In the genomic region with DNA sequence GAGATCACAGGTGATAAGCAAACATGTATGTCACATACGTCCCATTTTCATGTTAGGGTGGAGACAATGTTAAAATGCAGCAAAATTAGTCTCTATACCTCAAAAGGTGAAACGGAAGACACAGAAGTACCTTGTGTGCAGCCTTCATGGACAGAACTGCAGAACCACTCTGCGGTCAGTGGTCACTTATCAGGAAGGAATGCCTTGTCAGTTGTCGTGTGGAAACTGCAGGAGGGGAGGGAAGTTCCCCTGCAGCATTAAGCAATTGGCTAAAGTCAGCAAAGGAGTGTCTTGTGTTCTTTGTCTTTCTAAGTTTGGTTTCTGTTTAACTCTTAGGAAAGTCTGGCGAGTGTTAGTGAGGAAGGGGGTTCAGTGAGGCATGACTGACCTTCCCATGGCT, we compare ENCODE assay signal across 14 cellular contexts. TPM values are rescaled to one million over a fixed set of nuclear protein-coding genes. Genes with fewer than 3 reads are reported as not detected.
DNase-seq lines count a peak whose midpoint lies in the region; ATAC-seq, FAIRE-seq and TF ChIP-seq lines count a peak whose summit lies in the region.
"Had no signal": no experiment of that assay in that cellular context is flagged by ENCODE, and none has a peak within 500 bp of the region (broad histone marks: within the 10 kb centered on the region; RNA-seq: fewer than 3 reads in every experiment).

No MANE protein-coding gene starts in this region.

- no peak overlapping the region for H3K4ac ChIP-seq in H1 (replicated peaks; ENCODE audit: insufficient read length, low read depth, low read length)

- H3K9me3 Mint-ChIP-seq in effector memory CD8-positive, alpha-beta T cell, result no peaks in the 10 kb centered on the region
- H3K9me3 Mint-ChIP-seq in CD8-positive, alpha-beta memory T cell, result no peaks in the 10 kb centered on the region
- H3K9me3 Mint-ChIP-seq: IgD-negative memory B cell had no signal

- TF ChIP-seq RAD21 in H1 (IDR thresholded peaks at IDR 0.05 in 1 of 2, conservative IDR thresholded peaks at IDR 0.05 in 1 of 2; ENCODE audit: low read depth in 2 of 2, low read length in 2 of 2), result no peak

- FAIRE-seq in GM18507 (lab: Jason Lieb, UNC), result peak; percentile 66
- FAIRE-seq in H1 (lab: Jason Lieb, UNC), result peak; percentile 55

- no peak for TF ChIP-seq EP300 in H1 (IDR thresholded peaks at IDR 0.05; ENCODE audit: borderline replicate concordance in 1 of 2, low read depth in 2 of 2, low read length in 2 of 2)

- H3K36me3 ChIP-seq in H1 (ENCODE audit: control insufficient read depth in 2 of 4, insufficient read depth in 4 of 4, low read length in 3 of 4) (no peaks in the 10 kb centered on the region; a peak in 1 of 8 replicates), parathyroid adenoma (ENCODE audit: control insufficient read depth, insufficient read depth, low read length) (no peaks in the 10 kb centered on the region)
- no peaks in the 10 kb centered on the region for H3K36me3 ChIP-seq in CD8-positive, alpha-beta memory T cell (ENCODE audit: insufficient read depth, low read length)

- H4K5ac ChIP-seq in H1 (ENCODE audit: insufficient read length, low read depth, low read length), result no peak overlapping the region

- no peak overlapping the region for H3K4me3 Mint-ChIP-seq in effector memory CD8-positive, alpha-beta T cell
- H3K4me3 Mint-ChIP-seq in CD8-positive, alpha-beta memory T cell, result no peak overlapping the region
- H3K4me3 Mint-ChIP-seq: brain had no signal

- no peak overlapping the region for H2BK15ac ChIP-seq in H1 (ENCODE audit: low read length)

- H3K4me1 ChIP-seq in H1 (replicated peaks in 1 of 4; ENCODE audit: control insufficient read depth in 3 of 4, insufficient read depth in 4 of 4, low read length in 3 of 4) (peaks cover 0 to 2% (median 0%) of the 10 kb centered on the region in 4 experiments; a peak in 1 of 7 replicates), parathyroid adenoma (no peaks in the 10 kb centered on the region)
- no peaks in the 10 kb centered on the region for H3K4me1 ChIP-seq in CD8-positive, alpha-beta memory T cell (ENCODE audit: insufficient read depth, low read length)
- H3K4me1 ChIP-seq: esophagus squamous epithelium had no signal

- POLR2A ChIA-PET in H1 (lab: Charles Lee; ENCODE audit: partially characterized antibody), result no interaction called here
- POLR2A ChIA-PET in CD8-positive, alpha-beta memory T cell (lab: Charles Lee), result no interaction called here

- no peak overlapping the region for H3K56ac ChIP-seq in H1 (replicated peaks; ENCODE audit: insufficient read length, low read depth, low read length)

- no peak overlapping the region for H2BK12ac ChIP-seq in H1 (ENCODE audit: low read depth, low read length)

- H4K20me1 ChIP-seq in H1 (replicated peaks in 1 of 2; ENCODE audit: control insufficient read depth in 1 of 2, insufficient read depth in 2 of 2, low read length in 2 of 2), result no peaks in the 10 kb centered on the region
- H4K20me1 ChIP-seq: BLaER1 had no signal

- no peak overlapping the region for H2AK5ac ChIP-seq in H1 (ENCODE audit: low read depth, low read length)

- H3K27me3 ChIP-seq in H1 (replicated peaks in 1 of 4; ENCODE audit: control insufficient read depth in 3 of 4, extremely low read depth in 1 of 4, insufficient read depth in 3 of 4, low read length in 3 of 4) (no peaks in the 10 kb centered on the region), parathyroid adenoma (ENCODE audit: control insufficient read depth, insufficient read depth, low read length) (no peaks in the 10 kb centered on the region)
- H3K27me3 ChIP-seq in CD8-positive, alpha-beta memory T cell (ENCODE audit: insufficient read depth, low read length, poor library complexity, severe bottlenecking), result no peaks in the 10 kb centered on the region
- H3K27me3 ChIP-seq: BLaER1, esophagus squamous epithelium had no signal

- H2BK20ac ChIP-seq in H1 (ENCODE audit: low read length), result no peak overlapping the region

- no peak overlapping the region for H3K4me3 ChIP-seq in H1 (ENCODE audit: extremely low read depth in 1 of 4, insufficient read depth in 2 of 4, low read depth in 3 of 4, low read length in 4 of 4)
- no peak overlapping the region for H3K4me3 ChIP-seq in parathyroid adenoma (ENCODE audit: low read depth, low read length)
- H3K4me3 ChIP-seq in CD8-positive, alpha-beta memory T cell (ENCODE audit: low read length), result no peak overlapping the region
- H3K4me3 ChIP-seq: BLaER1, esophagus squamous epithelium had no signal

- DNase-seq in GM18507 (ENCODE audit: extremely low spot score, insufficient read length, low read depth) (no peak), KBM-7 (peak; percentile 89), H1 (ENCODE audit: low read depth in 1 of 2, low spot score in 2 of 2) (no peak), NCI-H1694 (lab: John Stamatoyannopoulos, UW) (no peak)
- no peak for DNase-seq in effector memory CD8-positive, alpha-beta T cell
- DNase-seq in CD8-positive, alpha-beta memory T cell, result no peak
- DNase-seq: activated CD4-positive, alpha-beta T cell treated with anti-CD3 and anti-CD28 coated beads for 1 hour; esophagus squamous epithelium; islet precursor cell had no signal

- no peak overlapping the region for H3K14ac ChIP-seq in H1 (ENCODE audit: insufficient read length)

- in situ Hi-C loops in KBM-7 (cut with MboI; ENCODE audit: low pct_unique_long_range_greater_than_20kb, low sequenced_read_pairs), result no loop called here

- 87% methylated on average over 5 of the region's 5 CpGs; no CpG with 5 or more reads in 1 of the 2 experiments for WGBS in H1 (ENCODE audit: extremely low coverage in 1 of 2, insufficient coverage in 1 of 2, insufficient read length in 1 of 2, insufficient replicate concordance in 2 of 2, low coverage in 1 of 2, low lambda C conversion rate in 2 of 2, missing lambda C conversion rate in 1 of 2), 2 experiments

- peaks cover 12% of the 10 kb centered on the region in 2 experiments; a peak in 3 of 4 replicates for H3K9me3 ChIP-seq in H1 (ENCODE audit: insufficient read depth in 2 of 2, low read depth in 1 of 2, low read length in 1 of 2)
- H3K9me3 ChIP-seq in parathyroid adenoma (ENCODE audit: control insufficient read depth, low read length), result no peaks in the 10 kb centered on the region
- no peaks in the 10 kb centered on the region for H3K9me3 ChIP-seq in CD8-positive, alpha-beta memory T cell (ENCODE audit: low read length)
- H3K9me3 ChIP-seq: BLaER1, esophagus squamous epithelium had no signal

- peaks cover 10% of the 10 kb centered on the region for H3K36me3 Mint-ChIP-seq in effector memory CD8-positive, alpha-beta T cell (ENCODE audit: insufficient read depth)
- H3K36me3 Mint-ChIP-seq in CD8-positive, alpha-beta memory T cell, result peaks cover 9 to 26% (median 12%) of the 10 kb centered on the region in 3 donors

- TF ChIP-seq CTCF in H1 (IDR thresholded peaks at IDR 0.05; ENCODE audit: control extremely low read depth in 1 of 3, insufficient read depth in 1 of 3, low read depth in 1 of 3, low read length in 3 of 3) (no peak), parathyroid adenoma (IDR thresholded peaks at IDR 0.05) (no peak)

- H3K27ac ChIP-seq in H1 (ENCODE audit: low read depth, low read length) (no peak overlapping the region), parathyroid adenoma (no peak overlapping the region)
- no peak overlapping the region for H3K27ac ChIP-seq in CD8-positive, alpha-beta memory T cell (ENCODE audit: low read depth, low read length)
- H3K27ac ChIP-seq: BLaER1, esophagus squamous epithelium had no signal

- H3K79me1 ChIP-seq in H1 (ENCODE audit: low read depth, low read length), result no peaks in the 10 kb centered on the region

- CTCF ChIA-PET in H1 (lab: Charles Lee; ENCODE audit: partially characterized antibody), result interaction anchor here (1.2 to 1.3 kb wide), 2 partner anchors 10 to 160 kb away, joined by 3 to 5 read pairs; no protein-coding TSS in a partner anchor
- CTCF ChIA-PET in CD8-positive, alpha-beta memory T cell (lab: Charles Lee), result no interaction called here

- H2BK120ac ChIP-seq in H1 (replicated peaks; ENCODE audit: low read depth, low read length), result no peak overlapping the region

- H3K79me2 ChIP-seq in H1 (ENCODE audit: control insufficient read depth in 1 of 2, insufficient read depth in 2 of 2, low read length in 2 of 2) (no peaks in the 10 kb centered on the region), parathyroid adenoma (no peaks in the 10 kb centered on the region)

- H3K27ac Mint-ChIP-seq in effector memory CD8-positive, alpha-beta T cell, result no peak overlapping the region
- H3K27ac Mint-ChIP-seq in CD8-positive, alpha-beta memory T cell, result peak overlapping the region in 1 of 8 donors; percentile 12
- H3K27ac Mint-ChIP-seq: brain had no signal

- H2BK5ac ChIP-seq in H1 (ENCODE audit: low read depth, low read length), result no peak overlapping the region

- no peak overlapping the region for H3K9ac ChIP-seq in H1 (replicated peaks in 1 of 4; ENCODE audit: extremely low read depth in 1 of 4, low read depth in 3 of 4, low read length in 3 of 4)
- no peak overlapping the region for H3K9ac ChIP-seq in parathyroid adenoma
- H3K9ac ChIP-seq: BLaER1 had no signal

- no peak overlapping the region for H4K91ac ChIP-seq in H1 (replicated peaks; ENCODE audit: insufficient read length, low read length)

- no peak for ATAC-seq in effector memory CD8-positive, alpha-beta T cell (replicated peaks)
- ATAC-seq in GM21390 (IDR thresholded peaks at IDR 0.05; ENCODE audit: unreplicated experiment), result no peak

- no peak overlapping the region for H3K23ac ChIP-seq in H1 (ENCODE audit: insufficient read length)

- H2AFZ ChIP-seq in H1 (ENCODE audit: low read length), result no peak overlapping the region
- peak overlapping the region; percentile 14 for H2AFZ ChIP-seq in parathyroid adenoma

- no peaks in the 10 kb centered on the region; the same call in 1 of the 2 replicates for H3K23me2 ChIP-seq in H1 (ENCODE audit: low read depth, low read length)

- no peak overlapping the region for H4K8ac ChIP-seq in H1 (ENCODE audit: extremely low read depth, insufficient read depth, low read length)

- no peaks in the 10 kb centered on the region for H3K27me3 Mint-ChIP-seq in effector memory CD8-positive, alpha-beta T cell
- no peaks in the 10 kb centered on the region for H3K27me3 Mint-ChIP-seq in CD8-positive, alpha-beta memory T cell
- H3K27me3 Mint-ChIP-seq: brain, IgD-negative memory B cell had no signal

- no peak overlapping the region for H3K4me2 ChIP-seq in H1 (ENCODE audit: insufficient read depth in 1 of 2, low read depth in 2 of 2, low read length in 2 of 2)
- H3K4me2 ChIP-seq in parathyroid adenoma (ENCODE audit: low read length), result no peak overlapping the region
- H3K4me2 ChIP-seq: BLaER1 had no signal

- H3K18ac ChIP-seq in H1 (ENCODE audit: extremely low read depth, low read length), result no peak overlapping the region

- peaks cover 2 to 5% of the 10 kb centered on the region in 2 donors for H3K4me1 Mint-ChIP-seq in effector memory CD8-positive, alpha-beta T cell (ENCODE audit: low read depth in 2 of 2)
- peaks cover 4 to 12% (median 6%) of the 10 kb centered on the region in 3 donors for H3K4me1 Mint-ChIP-seq in CD8-positive, alpha-beta memory T cell

- TF ChIP-seq POLR2A in H1 (IDR thresholded peaks at IDR 0.05; ENCODE audit: control extremely low read depth in 1 of 2, low read depth in 2 of 2, low read length in 2 of 2), result no peak

RNA-seq across cellular contexts. Expression of a gene that starts 6.5 kb away (rescaled TPM):
- total RNA-seq in H1 (2021; fragmentation: NEBNext Ultra II Directional; extraction: Animal tissue kit (Norgen Biotek cat#: 25700)), result not detected in 2 replicates
- polyA plus RNA-seq in H1 (2011; rRNA removed), result 0.09 TPM in 1 of 2 replicates, not detected in the other
- polyA plus RNA-seq in H1 (2011; cell fraction: cytosol; rRNA removed), result not detected
- polyA plus RNA-seq in H1 (2011; cell fraction: nucleus; rRNA removed), result 0.14 TPM
- polyA plus RNA-seq in H1 (2012, experiment 1 of 2), result not detected in 4 replicates
- polyA plus RNA-seq in H1 (2012, experiment 2 of 2), result not detected
- polyA plus RNA-seq in H1 (2013, experiment 1 of 2), result 0.04 TPM
- polyA plus RNA-seq in H1 (2013, experiment 2 of 2), result not detected
- polyA minus RNA-seq in H1 (2011; rRNA and poly(A)+ RNA removed), result not detected in 2 replicates
- polyA minus RNA-seq in H1 (2011; cell fraction: cytosol; rRNA and poly(A)+ RNA removed), result not detected
- 0.40 TPM for polyA minus RNA-seq in H1 (2011; cell fraction: nucleus; rRNA and poly(A)+ RNA removed)
- under 1 TPM; 0.20 to 0.24 TPM for total RNA-seq in CD8-positive, alpha-beta memory T cell
- 0.16 TPM for polyA plus RNA-seq in CD8-positive, alpha-beta memory T cell

RNA-seq across cellular contexts. Expression of a gene that starts 31.0 kb away (rescaled TPM):
- total RNA-seq in H1 (2021; fragmentation: NEBNext Ultra II Directional; extraction: Animal tissue kit (Norgen Biotek cat#: 25700)), result 13.4 and 15.2 TPM in 2 replicates
- 4.5 and 8.5 TPM in 2 replicates for polyA plus RNA-seq in H1 (2011; rRNA removed)
- polyA plus RNA-seq in H1 (2011; cell fraction: cytosol; rRNA removed), result 8.4 TPM
- polyA plus RNA-seq in H1 (2011; cell fraction: nucleus; rRNA removed), result 4.2 TPM
- polyA plus RNA-seq in H1 (2012, experiment 1 of 2), result 6.2 to 7.9 TPM (median 7.8 TPM) in 4 replicates
- polyA plus RNA-seq in H1 (2012, experiment 2 of 2), result 2.9 TPM
- 13.5 TPM for polyA plus RNA-seq in H1 (2013, experiment 1 of 2)
- 12.9 TPM for polyA plus RNA-seq in H1 (2013, experiment 2 of 2)
- polyA minus RNA-seq in H1 (2011; rRNA and poly(A)+ RNA removed), result 7.7 and 13.3 TPM in 2 replicates
- 4.8 TPM for polyA minus RNA-seq in H1 (2011; cell fraction: cytosol; rRNA and poly(A)+ RNA removed)
- polyA minus RNA-seq in H1 (2011; cell fraction: nucleus; rRNA and poly(A)+ RNA removed), result 7.2 TPM
- total RNA-seq in CD8-positive, alpha-beta memory T cell, result 10 to 100 TPM; 27.1 to 27.2 TPM
- 36.0 TPM for polyA plus RNA-seq in CD8-positive, alpha-beta memory T cell
